ENCODE assay signal across 1 cellular context in the genomic region with DNA sequence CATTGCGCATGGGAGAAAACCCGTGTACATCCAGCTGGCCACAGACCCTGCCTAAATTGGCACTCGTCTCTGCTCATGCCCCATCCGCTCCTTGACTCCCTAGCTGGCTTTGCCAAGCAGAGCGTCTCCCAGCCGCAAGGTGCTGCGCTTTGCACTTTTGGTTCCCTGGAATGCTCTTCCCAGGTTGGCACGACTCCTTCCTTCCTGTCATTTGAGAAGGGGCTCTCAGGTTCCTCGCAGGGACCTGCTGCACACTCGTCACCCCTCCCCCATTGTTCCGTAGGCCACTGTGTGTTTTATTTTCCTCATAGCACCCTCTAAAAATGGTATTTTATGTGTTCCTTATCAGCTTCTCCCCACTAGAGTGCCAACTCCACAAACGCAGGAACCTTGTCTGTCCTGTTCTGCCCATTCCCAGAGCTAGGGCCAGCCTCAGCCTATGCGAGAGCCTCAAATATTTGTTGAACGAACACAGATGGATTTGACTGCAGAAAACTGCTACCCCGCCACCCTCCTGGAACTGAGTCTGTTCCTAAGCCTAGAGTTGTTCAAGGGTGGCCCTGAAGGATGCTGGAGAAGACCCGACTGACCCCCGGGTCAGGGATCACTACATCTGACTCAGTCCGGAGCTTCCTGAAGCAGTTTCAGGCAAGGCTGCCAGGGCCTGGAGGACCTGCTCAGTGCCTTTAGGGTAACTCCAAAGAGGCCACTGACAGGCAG.
TF ChIP-seq lines count a peak whose summit lies in the region.

No MANE protein-coding gene starts in this region.

TF ChIP-seq in HepG2, 621 proteins besides CTCF, POLR2A, EP300 and RAD21 (continued from another document):
- TF ChIP-seq ZNF329 (CRISPR knock-in tag; IDR thresholded peaks at IDR 0.05; ENCODE audit: low read depth): no peak
- no peak for TF ChIP-seq GATAD2A (CRISPR knock-in tag; IDR thresholded peaks at IDR 0.05)
